1 cellular context compared by ENCODE assay signal in genomic region chr1:1421907-1422464, GRCh38.
TF ChIP-seq lines count a peak whose summit lies in the region.

No MANE protein-coding gene starts in this region.

TF ChIP-seq in GM12878, 131 proteins besides CTCF, POLR2A, EP300 and RAD21:
- no peak for TF ChIP-seq NR2C1 (IDR thresholded peaks at IDR 0.05)
- TF ChIP-seq IKZF2 (IDR thresholded peaks at IDR 0.05) = 0 out of 4 replicates have a peak, but pooled peaks of 1 of the 2 experiments have one; percentile 15
- no peak for TF ChIP-seq MXI1 (IDR thresholded peaks at IDR 0.05; ENCODE audit: low read depth, low read length)
- TF ChIP-seq ZNF622 (IDR thresholded peaks at IDR 0.05) = no peak
- TF ChIP-seq RCOR1 (conservative IDR thresholded peaks at IDR 0.05; ENCODE audit: low read depth, low read length) = no peak
- TF ChIP-seq NR2C2 (IDR thresholded peaks at IDR 0.05; ENCODE audit: borderline replicate concordance, control insufficient read depth, insufficient read length, low read depth) = no peak
- peak; percentile 55 for TF ChIP-seq MEF2B (IDR thresholded peaks at IDR 0.05; ENCODE audit: partially characterized antibody, poor library complexity, severe bottlenecking)
- no peak for TF ChIP-seq SUPT20H (IDR thresholded peaks at IDR 0.05; ENCODE audit: borderline replicate concordance, control insufficient read depth, low read depth, low read length)
- no peak for TF ChIP-seq STAT3 (IDR thresholded peaks at IDR 0.05; ENCODE audit: low read depth, low read length)
